Comparison of ENCODE assay signal across 13 cellular contexts in genomic region chr1:11927866-11928592, GRCh38. TPM values are rescaled to one million over a fixed set of nuclear protein-coding genes. Genes with fewer than 3 reads are reported as not detected.
DNase-seq lines count a peak whose midpoint lies in the region; TF ChIP-seq lines count a peak whose summit lies in the region.
"Had no signal": no experiment of that assay in that cellular context is flagged by ENCODE, and none has a peak within 500 bp of the region (broad histone marks: within the 10 kb centered on the region; RNA-seq: fewer than 3 reads in every experiment).

No MANE protein-coding gene starts in this region.

- intact Hi-C loops in mammary epithelial cell (cut with micrococcal nuclease) = loop anchor here (5.0 kb wide), 1 partner anchor 39 kb away; no protein-coding TSS in a partner anchor

- DNase-seq in COLO829 (ENCODE audit: low spot score) = peak; percentile 91
- DNase-seq in NAMALWA (ENCODE audit: low spot score) = peak; percentile 31
- DNase-seq in mammary epithelial cell = peak; percentile 79
- DNase-seq in nephron progenitor cell = no peak
- no peak for DNase-seq in activated CD8-positive, alpha-beta memory T cell treated with anti-CD3 and anti-CD28 coated beads, Interleukin-2, amount 50 U/mL, for 4 hours
- no peak for DNase-seq in NCI-H1105 (lab: John Stamatoyannopoulos, UW)
- DNase-seq in putamen (ENCODE audit: low spot score) = no peak
- DNase-seq in NCI-H2171 treated with DMSO at 0.1 percent for 48 hours (lab: John Stamatoyannopoulos, UW) = no peak
- DNase-seq: activated CD8-positive, alpha-beta T cell treated with anti-CD3 and anti-CD28 coated beads, Interleukin-2, amount 10 ng/mL, durations not matched to agents 7 days and 5 days; Caco-2; NCI-H446 treated with DMSO at 0.1 percent for 48 hours; stomach had no signal

- TF ChIP-seq CTCF in mammary epithelial cell (conservative IDR thresholded peaks at IDR 0.05 in 1 of 2, IDR thresholded peaks at IDR 0.05 in 1 of 2; ENCODE audit: extremely low read depth in 1 of 2, insufficient read depth in 1 of 2, low read depth in 1 of 2, low read length in 2 of 2) = no peak
- TF ChIP-seq CTCF in nephron progenitor cell (IDR thresholded peaks at IDR 0.05) = no peak

- peak overlapping the region in 1 of 3 experiments; percentile 25 for H3K4me3 ChIP-seq in mammary epithelial cell (replicated peaks in 1 of 3; ENCODE audit: insufficient read depth in 1 of 3, low read depth in 2 of 3, low read length in 3 of 3)
- H3K4me3 ChIP-seq: prostate gland, stomach had no signal

- H3K36me3 ChIP-seq in mammary epithelial cell (ENCODE audit: insufficient read depth, low read length) = no peaks in the 10 kb centered on the region
- H3K36me3 ChIP-seq: prostate gland had no signal

- H3K79me2 ChIP-seq in mammary epithelial cell (ENCODE audit: insufficient read depth, low read length) = peaks cover 30% of the 10 kb centered on the region

- peak overlapping the region; percentile 81 for H3K27ac ChIP-seq in mammary epithelial cell (ENCODE audit: insufficient read depth, low read depth, low read length)
- H3K27ac ChIP-seq: prostate gland had no signal

- peaks cover 17% of the 10 kb centered on the region for H3K36me3 Mint-ChIP-seq in nephron progenitor cell (ENCODE audit: low read depth)

- no peak overlapping the region for H3K27ac Mint-ChIP-seq in nephron progenitor cell
- H3K27ac Mint-ChIP-seq: activated CD8-positive, alpha-beta T cell treated with anti-CD3 and anti-CD28 coated beads, Interleukin-2, amount 10 ng/mL, durations not matched to agents 7 days and 5 days had no signal

- no peaks in the 10 kb centered on the region for H3K9me3 ChIP-seq in mammary epithelial cell (replicated peaks; ENCODE audit: insufficient read depth, low read length)
- H3K9me3 ChIP-seq: Caco-2, prostate gland, stomach had no signal

- WGBS in mammary epithelial cell (ENCODE audit: low coverage, missing lambda C conversion rate) = 2% methylated on average over 5 of the region's 5 CpGs

- dilution Hi-C loops in mammary epithelial cell (cut with HindIII; ENCODE audit: low sequenced_read_pairs) = no loop called here

- H3K4me1 ChIP-seq in mammary epithelial cell (ENCODE audit: insufficient read depth, low read length) = peaks cover 39% of the 10 kb centered on the region

- CTCF ChIA-PET in mammary epithelial cell (lab: Charles Lee; ENCODE audit: low non-redundant PET) = interaction anchor here (0.6 kb wide), 1 partner anchor 38 kb away, joined by 3 read pairs; no protein-coding TSS in a partner anchor

- H3K9ac ChIP-seq in mammary epithelial cell (ENCODE audit: insufficient read depth, low read length) = no peak overlapping the region

- BruUV-seq in mammary epithelial cell (replicated peaks; lab: Mats Ljungman, UMichigan) = no TSS peak

- H2AFZ ChIP-seq in mammary epithelial cell (ENCODE audit: low read depth, low read length) = peak overlapping the region; percentile 14

- in situ Hi-C loops in mammary epithelial cell (cut with MboI; ENCODE audit: low sequenced_read_pairs in 2 of 2) = no loop called here

- H3K27me3 ChIP-seq in mammary epithelial cell (ENCODE audit: insufficient read depth, low read length) = no peaks in the 10 kb centered on the region
- H3K27me3 ChIP-seq: stomach had no signal

- no peaks in the 10 kb centered on the region for H4K20me1 ChIP-seq in mammary epithelial cell (ENCODE audit: insufficient read depth, low read length)

- H3K4me1 Mint-ChIP-seq in nephron progenitor cell = peaks cover 67% of the 10 kb centered on the region

- no peaks in the 10 kb centered on the region for H3K27me3 Mint-ChIP-seq in nephron progenitor cell (ENCODE audit: low read depth, poor library complexity)

- peak overlapping the region; percentile 64 for H3K4me3 Mint-ChIP-seq in nephron progenitor cell
- H3K4me3 Mint-ChIP-seq: activated CD8-positive, alpha-beta T cell treated with anti-CD3 and anti-CD28 coated beads, Interleukin-2, amount 10 ng/mL, durations not matched to agents 7 days and 5 days had no signal

- H3K4me2 ChIP-seq in mammary epithelial cell (ENCODE audit: insufficient read depth, low read depth, low read length) = peak overlapping the region; percentile 70

- no peaks in the 10 kb centered on the region for H3K9me3 Mint-ChIP-seq in nephron progenitor cell

RNA-seq across cellular contexts. Expression of gene KIAA2013, which starts 1.8 kb away (rescaled TPM):
- 10 to 100 TPM; 35.1 to 72.3 TPM for total RNA-seq in mammary epithelial cell
- polyA plus RNA-seq in mammary epithelial cell = 61.9 TPM
- polyA minus RNA-seq in mammary epithelial cell = 35.6 TPM

RNA-seq across cellular contexts. Expression of gene PLOD1, which starts 6.5 kb away (rescaled TPM):
- 100 to 1,000 TPM; 107 to 197 TPM for total RNA-seq in mammary epithelial cell
- 189 TPM for polyA plus RNA-seq in mammary epithelial cell
- 128 TPM for polyA minus RNA-seq in mammary epithelial cell

RNA-seq across cellular contexts. Expression of gene MFN2, which starts 52.2 kb away (rescaled TPM):
- total RNA-seq in mammary epithelial cell = 100 to 1,000 TPM; 106 to 133 TPM
- polyA plus RNA-seq in mammary epithelial cell = 91.6 TPM
- polyA minus RNA-seq in mammary epithelial cell = 189 TPM

Comparison
In these comparisons a context has a peak if more than half of its experiments do, and no peak if none do; other contexts are left out.
1. DNase-seq: peak in COLO829 (single experiment), NAMALWA (single experiment) and mammary epithelial cell (single experiment); none in nephron progenitor cell (single experiment), activated CD8-positive, alpha-beta memory T cell treated with anti-CD3 and anti-CD28 coated beads, Interleukin-2, amount 50 U/mL, for 4 hours (single experiment), NCI-H1105 (single experiment), putamen (single experiment) and NCI-H2171 treated with DMSO at 0.1 percent for 48 hours (single experiment).